ENCODE assay signal across 1 cellular context in genomic region chr10:103504181-103504783, GRCh38.
TF ChIP-seq lines count a peak whose summit lies in the region.

No MANE protein-coding gene starts in this region.

TF ChIP-seq in HepG2, 621 proteins besides CTCF, POLR2A, EP300 and RAD21 (continues in another document):
- peak; percentile 69 for TF ChIP-seq PAXIP1 (CRISPR knock-in tag; conservative IDR thresholded peaks at IDR 0.05)
- TF ChIP-seq, protein P1, sequence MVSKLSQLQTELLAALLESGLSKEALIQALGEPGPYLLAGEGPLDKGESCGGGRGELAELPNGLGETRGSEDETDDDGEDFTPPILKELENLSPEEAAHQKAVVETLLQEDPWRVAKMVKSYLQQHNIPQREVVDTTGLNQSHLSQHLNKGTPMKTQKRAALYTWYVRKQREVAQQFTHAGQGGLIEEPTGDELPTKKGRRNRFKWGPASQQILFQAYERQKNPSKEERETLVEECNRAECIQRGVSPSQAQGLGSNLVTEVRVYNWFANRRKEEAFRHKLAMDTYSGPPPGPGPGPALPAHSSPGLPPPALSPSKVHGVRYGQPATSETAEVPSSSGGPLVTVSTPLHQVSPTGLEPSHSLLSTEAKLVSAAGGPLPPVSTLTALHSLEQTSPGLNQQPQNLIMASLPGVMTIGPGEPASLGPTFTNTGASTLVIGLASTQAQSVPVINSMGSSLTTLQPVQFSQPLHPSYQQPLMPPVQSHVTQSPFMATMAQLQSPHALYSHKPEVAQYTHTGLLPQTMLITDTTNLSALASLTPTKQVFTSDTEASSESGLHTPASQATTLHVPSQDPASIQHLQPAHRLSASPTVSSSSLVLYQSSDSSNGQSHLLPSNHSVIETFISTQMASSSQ (IDR thresholded peaks at IDR 0.05; ENCODE audit: low read depth) = peak; percentile 46; the same call in 1 of the 2 replicates
- TF ChIP-seq, protein P1 (CRISPR knock-in tag; IDR thresholded peaks at IDR 0.05; ENCODE audit: borderline replicate concordance) = no peak
- TF ChIP-seq ZNF7 (CRISPR knock-in tag; IDR thresholded peaks at IDR 0.05) = peak; percentile 13; the same call in 1 of the 2 replicates
- TF ChIP-seq RBAK (CRISPR knock-in tag; IDR thresholded peaks at IDR 0.05) = peak; percentile 97
- no peak for TF ChIP-seq ZNF383 (CRISPR knock-in tag; IDR thresholded peaks at IDR 0.05; ENCODE audit: borderline replicate concordance)
- TF ChIP-seq, protein P2, sequence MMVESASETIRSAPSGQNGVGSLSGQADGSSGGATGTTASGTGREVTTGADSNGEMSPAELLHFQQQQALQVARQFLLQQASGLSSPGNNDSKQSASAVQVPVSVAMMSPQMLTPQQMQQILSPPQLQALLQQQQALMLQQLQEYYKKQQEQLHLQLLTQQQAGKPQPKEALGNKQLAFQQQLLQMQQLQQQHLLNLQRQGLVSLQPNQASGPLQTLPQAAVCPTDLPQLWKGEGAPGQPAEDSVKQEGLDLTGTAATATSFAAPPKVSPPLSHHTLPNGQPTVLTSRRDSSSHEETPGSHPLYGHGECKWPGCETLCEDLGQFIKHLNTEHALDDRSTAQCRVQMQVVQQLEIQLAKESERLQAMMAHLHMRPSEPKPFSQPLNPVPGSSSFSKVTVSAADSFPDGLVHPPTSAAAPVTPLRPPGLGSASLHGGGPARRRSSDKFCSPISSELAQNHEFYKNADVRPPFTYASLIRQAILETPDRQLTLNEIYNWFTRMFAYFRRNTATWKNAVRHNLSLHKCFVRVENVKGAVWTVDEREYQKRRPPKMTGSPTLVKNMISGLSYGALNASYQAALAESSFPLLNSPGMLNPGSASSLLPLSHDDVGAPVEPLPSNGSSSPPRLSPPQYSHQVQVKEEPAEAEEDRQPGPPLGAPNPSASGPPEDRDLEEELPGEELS (CRISPR knock-in tag; IDR thresholded peaks at IDR 0.05) = peak; percentile 77
- TF ChIP-seq FOXK2 (IDR thresholded peaks at IDR 0.05) = peak; percentile 71
- no peak for TF ChIP-seq ZNF362 (CRISPR knock-in tag; IDR thresholded peaks at IDR 0.05; ENCODE audit: borderline replicate concordance)
- TF ChIP-seq TFAP4 (IDR thresholded peaks at IDR 0.05; ENCODE audit: borderline replicate concordance, low read depth) = peak; percentile 38; the same call in 1 of the 2 replicates
- no peak for TF ChIP-seq SYNCRIP (IDR thresholded peaks at IDR 0.05; ENCODE audit: insufficient read depth, low read depth, low read length)
- TF ChIP-seq ZNF124 (CRISPR knock-in tag; IDR thresholded peaks at IDR 0.05) = no peak
- peak; percentile 20; the same call in 1 of the 2 replicates for TF ChIP-seq CEBPG (CRISPR knock-in tag; IDR thresholded peaks at IDR 0.05)
- no peak for TF ChIP-seq HNRNPH1 (optimal IDR thresholded peaks at IDR 0.05; ENCODE audit: low read depth, low read length)
- TF ChIP-seq SIN3A (IDR thresholded peaks at IDR 0.05; ENCODE audit: borderline replicate concordance, low read depth, low read length) = 0 out of 2 replicates have a peak, but pooled peaks have one; percentile 36
- TF ChIP-seq PHF21A (CRISPR knock-in tag; IDR thresholded peaks at IDR 0.05) = peak; percentile 46; the same call in 1 of the 2 replicates
- TF ChIP-seq BATF2 (CRISPR knock-in tag; IDR thresholded peaks at IDR 0.05) = no peak
- no peak for TF ChIP-seq RELA (CRISPR knock-in tag; IDR thresholded peaks at IDR 0.05)
- TF ChIP-seq, protein P3, sequence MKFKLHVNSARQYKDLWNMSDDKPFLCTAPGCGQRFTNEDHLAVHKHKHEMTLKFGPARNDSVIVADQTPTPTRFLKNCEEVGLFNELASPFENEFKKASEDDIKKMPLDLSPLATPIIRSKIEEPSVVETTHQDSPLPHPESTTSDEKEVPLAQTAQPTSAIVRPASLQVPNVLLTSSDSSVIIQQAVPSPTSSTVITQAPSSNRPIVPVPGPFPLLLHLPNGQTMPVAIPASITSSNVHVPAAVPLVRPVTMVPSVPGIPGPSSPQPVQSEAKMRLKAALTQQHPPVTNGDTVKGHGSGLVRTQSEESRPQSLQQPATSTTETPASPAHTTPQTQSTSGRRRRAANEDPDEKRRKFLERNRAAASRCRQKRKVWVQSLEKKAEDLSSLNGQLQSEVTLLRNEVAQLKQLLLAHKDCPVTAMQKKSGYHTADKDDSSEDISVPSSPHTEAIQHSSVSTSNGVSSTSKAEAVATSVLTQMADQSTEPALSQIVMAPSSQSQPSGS (CRISPR knock-in tag; IDR thresholded peaks at IDR 0.05) = peak; percentile 33; the same call in 1 of the 2 replicates
- TF ChIP-seq ZMYM3 (CRISPR knock-in tag; IDR thresholded peaks at IDR 0.05) = no peak
- TF ChIP-seq RNF2 (conservative IDR thresholded peaks at IDR 0.05; ENCODE audit: low read depth) = peak; percentile 62; the same call in 1 of the 2 replicates
- no peak for TF ChIP-seq E2F1 (CRISPR knock-in tag; IDR thresholded peaks at IDR 0.05)
- TF ChIP-seq ZNF30 (CRISPR knock-in tag; IDR thresholded peaks at IDR 0.05) = no peak
- peak; percentile 38; the same call in 1 of the 2 replicates for TF ChIP-seq ZNF792 (CRISPR knock-in tag; IDR thresholded peaks at IDR 0.05)
- TF ChIP-seq TBX2 (CRISPR knock-in tag; IDR thresholded peaks at IDR 0.05; ENCODE audit: borderline replicate concordance) = peak; percentile 84; the same call in 1 of the 2 replicates
- peak; percentile 64; the same call in 1 of the 2 replicates for TF ChIP-seq FOXP1 (IDR thresholded peaks at IDR 0.05)
- TF ChIP-seq FOXP1 (CRISPR knock-in tag; IDR thresholded peaks at IDR 0.05) = peak; percentile 87
- peak; percentile 66; the same call in 1 of the 2 replicates for TF ChIP-seq HDAC1 (CRISPR knock-in tag; IDR thresholded peaks at IDR 0.05)
- TF ChIP-seq RXRA (CRISPR knock-in tag; IDR thresholded peaks at IDR 0.05) = peak; percentile 67; the same call in 1 of the 2 replicates
- peak; percentile 89; the same call in 1 of the 2 replicates for TF ChIP-seq HMG20A (CRISPR knock-in tag; IDR thresholded peaks at IDR 0.05; ENCODE audit: borderline replicate concordance)
- no peak for TF ChIP-seq HIVEP1 (CRISPR knock-in tag; IDR thresholded peaks at IDR 0.05)
- peak; percentile 69; the same call in 1 of the 2 replicates for TF ChIP-seq YEATS2 (CRISPR knock-in tag; IDR thresholded peaks at IDR 0.05; ENCODE audit: borderline replicate concordance)
- TF ChIP-seq, protein P4, sequence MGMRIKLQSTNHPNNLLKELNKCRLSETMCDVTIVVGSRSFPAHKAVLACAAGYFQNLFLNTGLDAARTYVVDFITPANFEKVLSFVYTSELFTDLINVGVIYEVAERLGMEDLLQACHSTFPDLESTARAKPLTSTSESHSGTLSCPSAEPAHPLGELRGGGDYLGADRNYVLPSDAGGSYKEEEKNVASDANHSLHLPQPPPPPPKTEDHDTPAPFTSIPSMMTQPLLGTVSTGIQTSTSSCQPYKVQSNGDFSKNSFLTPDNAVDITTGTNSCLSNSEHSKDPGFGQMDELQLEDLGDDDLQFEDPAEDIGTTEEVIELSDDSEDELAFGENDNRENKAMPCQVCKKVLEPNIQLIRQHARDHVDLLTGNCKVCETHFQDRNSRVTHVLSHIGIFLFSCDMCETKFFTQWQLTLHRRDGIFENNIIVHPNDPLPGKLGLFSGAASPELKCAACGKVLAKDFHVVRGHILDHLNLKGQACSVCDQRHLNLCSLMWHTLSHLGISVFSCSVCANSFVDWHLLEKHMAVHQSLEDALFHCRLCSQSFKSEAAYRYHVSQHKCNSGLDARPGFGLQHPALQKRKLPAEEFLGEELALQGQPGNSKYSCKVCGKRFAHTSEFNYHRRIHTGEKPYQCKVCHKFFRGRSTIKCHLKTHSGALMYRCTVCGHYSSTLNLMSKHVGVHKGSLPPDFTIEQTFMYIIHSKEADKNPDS (CRISPR knock-in tag; IDR thresholded peaks at IDR 0.05) = no peak
- TF ChIP-seq ZNF761 (CRISPR knock-in tag; conservative IDR thresholded peaks at IDR 0.05) = no peak
- no peak for TF ChIP-seq ZNF234 (CRISPR knock-in tag; conservative IDR thresholded peaks at IDR 0.05)
- TF ChIP-seq SIX4 (CRISPR knock-in tag; IDR thresholded peaks at IDR 0.05) = 0 out of 2 replicates have a peak, but pooled peaks have one; percentile 32
- TF ChIP-seq IKZF5 (CRISPR knock-in tag; IDR thresholded peaks at IDR 0.05) = peak; percentile 75
- peak; percentile 81 for TF ChIP-seq RXRB (CRISPR knock-in tag; IDR thresholded peaks at IDR 0.05; ENCODE audit: borderline replicate concordance)
- TF ChIP-seq, protein P5, sequence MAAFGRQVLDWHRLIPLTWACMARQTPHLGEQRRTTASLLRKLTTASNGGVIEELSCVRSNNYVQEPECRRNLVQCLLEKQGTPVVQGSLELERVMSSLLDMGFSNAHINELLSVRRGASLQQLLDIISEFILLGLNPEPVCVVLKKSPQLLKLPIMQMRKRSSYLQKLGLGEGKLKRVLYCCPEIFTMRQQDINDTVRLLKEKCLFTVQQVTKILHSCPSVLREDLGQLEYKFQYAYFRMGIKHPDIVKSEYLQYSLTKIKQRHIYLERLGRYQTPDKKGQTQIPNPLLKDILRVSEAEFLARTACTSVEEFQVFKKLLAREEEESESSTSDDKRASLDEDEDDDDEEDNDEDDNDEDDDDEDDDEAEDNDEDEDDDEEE (CRISPR knock-in tag; IDR thresholded peaks at IDR 0.05) = no peak
- 0 out of 2 replicates have a peak, but pooled peaks have one; percentile 51 for TF ChIP-seq SOX13 (IDR thresholded peaks at IDR 0.05)
- TF ChIP-seq SOX13 (CRISPR knock-in tag; conservative IDR thresholded peaks at IDR 0.05 in 1 of 2, IDR thresholded peaks at IDR 0.05 in 1 of 2) = peak in 1 of 2 experiments; percentile 88; a peak in 2 of 4 replicates
- TF ChIP-seq RFX1 (IDR thresholded peaks at IDR 0.05) = no peak
- TF ChIP-seq MAFF (IDR thresholded peaks at IDR 0.05; ENCODE audit: low read depth, low read length) = peak; percentile 47
- peak; percentile 89 for TF ChIP-seq ZNF878 (CRISPR knock-in tag; IDR thresholded peaks at IDR 0.05)
